In genomic region chr5:4647056-4647455, GRCh38 we compare ENCODE assay signal across 15 cellular contexts.
"Had no signal": no experiment of that assay in that cellular context is flagged by ENCODE, and none has a peak within 500 bp of the region (broad histone marks: within the 10 kb centered on the region; RNA-seq: fewer than 3 reads in every experiment).

No MANE protein-coding gene starts in this region.

- DNase-seq: colonic mucosa; dermis blood vessel endothelial cell; erythroblast; foreskin keratinocyte; immature natural killer cell; mammary epithelial cell; naive thymus-derived CD4-positive, alpha-beta T cell; psoas muscle; small intestine; stimulated activated CD4-positive, alpha-beta T cell treated with anti-CD3 and anti-CD28 coated beads, Interleukin-2, amount 100 ng/mL, for 48 hours; tibial artery; upper lobe of right lung had no signal

- H3K4me3 ChIP-seq: colonic mucosa, psoas muscle, right atrium auricular region, tibial artery, upper lobe of right lung, vagina had no signal

- H3K27me3 ChIP-seq: colonic mucosa, foreskin keratinocyte, neutrophil, right atrium auricular region, tibial artery, upper lobe of right lung, vagina had no signal

- H3K36me3 ChIP-seq: colonic mucosa, neutrophil, right atrium auricular region, tibial artery, upper lobe of right lung, vagina had no signal
